Comparison of ENCODE assay signal across 9 cellular contexts in the genomic region with DNA sequence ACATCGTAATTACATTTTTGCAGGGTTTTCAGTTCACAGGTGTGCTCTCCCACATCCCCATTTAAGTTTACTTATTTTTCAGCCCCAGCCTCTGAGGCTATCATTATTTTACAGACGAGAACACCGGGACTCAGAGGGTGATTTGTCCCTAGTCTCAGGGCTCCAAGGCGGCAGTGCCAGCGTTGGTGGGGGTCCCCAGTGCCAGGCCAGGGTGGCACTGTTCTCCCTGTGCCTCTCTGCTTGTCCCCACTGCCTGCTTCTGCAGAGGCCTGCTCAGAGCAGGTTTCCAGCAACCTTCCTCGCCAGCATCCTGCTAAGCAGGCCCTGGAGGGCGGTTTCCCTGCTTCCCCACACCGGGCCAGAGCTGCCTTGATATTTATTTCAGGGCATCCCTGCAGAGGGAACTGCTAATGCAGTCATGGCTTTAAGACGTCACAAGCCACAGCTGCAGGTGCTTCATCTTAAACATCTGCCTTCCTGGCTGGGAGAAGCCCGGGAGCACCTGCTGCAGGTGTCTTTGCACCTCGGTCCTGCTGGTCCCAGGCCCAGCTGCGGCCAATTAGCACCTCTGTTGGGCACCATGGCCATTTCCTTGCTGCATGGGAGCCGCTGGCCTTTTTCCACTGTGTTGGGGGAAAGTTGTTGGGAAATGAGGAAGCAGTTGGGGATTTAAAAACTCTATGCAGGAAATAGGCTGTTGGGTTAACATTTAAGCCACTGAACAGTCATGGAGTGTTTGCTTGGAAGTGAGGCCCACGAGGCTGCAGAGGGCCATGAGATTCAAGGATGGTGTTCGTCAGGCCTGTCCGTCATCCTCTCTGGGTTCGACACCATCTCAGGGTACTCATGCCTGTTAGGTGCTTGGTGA. TPM values are rescaled to one million over a fixed set of nuclear protein-coding genes. Genes with fewer than 3 reads are reported as not detected.
DNase-seq lines count a peak whose midpoint lies in the region; ATAC-seq, FAIRE-seq and TF ChIP-seq lines count a peak whose summit lies in the region.
"Had no signal": no experiment of that assay in that cellular context is flagged by ENCODE, and none has a peak within 500 bp of the region (broad histone marks: within the 10 kb centered on the region; RNA-seq: fewer than 3 reads in every experiment).

No MANE protein-coding gene starts in this region.

- H3K4me2 ChIP-seq in GM12878 (ENCODE audit: control insufficient read depth, insufficient read depth) = no peak overlapping the region
- no peak overlapping the region for H3K4me2 ChIP-seq in neural progenitor cell

- peak; percentile 27 for DNase-seq in NCI-H2107 treated with DMSO at 0.1 percent for 48 hours (lab: John Stamatoyannopoulos, UW; ENCODE audit: unreplicated experiment)
- DNase-seq in NCI-H2107 (lab: John Stamatoyannopoulos, UW) = no peak
- peak; percentile 92 for DNase-seq in NCI-H146 (lab: John Stamatoyannopoulos, UW)
- no peak for DNase-seq in GM12878 (ENCODE audit: low read depth, low spot score)
- DNase-seq in neural progenitor cell (ENCODE audit: low spot score) = no peak
- DNase-seq in effector memory CD4-positive, alpha-beta T cell = no peak
- DNase-seq in activated effector memory CD4-positive, alpha-beta T cell treated with Interleukin-2 at 50 U/mL for 16 hours = no peak
- no peak for DNase-seq in GOT3 (lab: John Stamatoyannopoulos, UW)
- DNase-seq: stimulated activated CD4-positive, alpha-beta T cell treated with anti-CD3 and anti-CD28 coated beads, Interleukin-12 subunit alpha, Interleukin-12 subunit beta, amount 100 ng/mL, for 4 hours had no signal

- peaks cover 9% of the 10 kb centered on the region for H3K9me3 Mint-ChIP-seq in neural progenitor cell

- no TSS peak for BruUV-seq in GM12878 (replicated peaks; lab: Mats Ljungman, UMichigan)

- RAD21 ChIA-PET in GM12878 (lab: Charles Lee; ENCODE audit: unreplicated experiment) = no interaction called here

- no peak overlapping the region for H2AFZ ChIP-seq in GM12878 (ENCODE audit: control insufficient read depth, low read depth, low read length)
- H2AFZ ChIP-seq in neural progenitor cell (replicated peaks) = no peak overlapping the region

- H3K79me2 ChIP-seq in GM12878 (ENCODE audit: control insufficient read depth, insufficient read depth, low read length) = no peaks in the 10 kb centered on the region
- no peaks in the 10 kb centered on the region for H3K79me2 ChIP-seq in neural progenitor cell (ENCODE audit: low read depth)

- TF ChIP-seq POLR2A in GM12878 (IDR thresholded peaks at IDR 0.05; ENCODE audit: low read depth, low read length) = no peak

- ATAC-seq in GM12878 = no peak

- no peak for TF ChIP-seq RAD21 in GM12878 (IDR thresholded peaks at IDR 0.05; ENCODE audit: insufficient read depth, low read depth, low read length)

- H3K27me3 Mint-ChIP-seq in neural progenitor cell (ENCODE audit: insufficient read depth, low read depth) = peaks cover 4% of the 10 kb centered on the region

- H3K36me3 ChIP-seq in GM12878 (ENCODE audit: control insufficient read depth in 2 of 2, insufficient read depth in 2 of 2, low read length in 1 of 2) = no peaks in the 10 kb centered on the region
- H3K36me3 ChIP-seq in neural progenitor cell = no peaks in the 10 kb centered on the region
- no peaks in the 10 kb centered on the region for H3K36me3 ChIP-seq in effector memory CD4-positive, alpha-beta T cell (ENCODE audit: control insufficient read depth, insufficient read depth, low read length)

- intact Hi-C loops in GM12878 (cut with micrococcal nuclease; ENCODE audit: unreplicated experiment) = no loop called here

- H3K9ac ChIP-seq in GM12878 (ENCODE audit: control insufficient read depth, insufficient read depth, low read length) (no peak overlapping the region), neural progenitor cell (no peak overlapping the region)

- peaks cover 9% of the 10 kb centered on the region for H3K36me3 Mint-ChIP-seq in neural progenitor cell

- H3K4me1 ChIP-seq in GM12878 (ENCODE audit: control insufficient read depth, insufficient read depth, low read length) (peaks cover 9% of the 10 kb centered on the region), neural progenitor cell (peaks cover 15% of the 10 kb centered on the region)
- H3K4me1 ChIP-seq in effector memory CD4-positive, alpha-beta T cell (ENCODE audit: control insufficient read depth, insufficient read depth, low read length, poor library complexity, severe bottlenecking) = peaks cover 17% of the 10 kb centered on the region

- CTCF ChIA-PET in GM12878 (lab: Yijun Ruan, JAX) = interaction anchor here (0.6 kb wide), 1 partner anchor 448 kb away, joined by 3 read pairs; no protein-coding TSS in a partner anchor

- FAIRE-seq in GM12878 (lab: Jason Lieb, UNC) = no peak

- H3F3A ChIP-seq in neural progenitor cell (ENCODE audit: low read depth) = no peaks in the 10 kb centered on the region

- TF ChIP-seq EP300 in GM12878 (IDR thresholded peaks at IDR 0.05; ENCODE audit: borderline replicate concordance in 1 of 2, control insufficient read depth in 1 of 2, low read depth in 2 of 2, low read length in 2 of 2) = no peak

- no peaks in the 10 kb centered on the region; the same call in 2 of the 3 replicates for H3K9me3 ChIP-seq in GM12878 (replicated peaks; ENCODE audit: control insufficient read depth, insufficient read depth, low read length)
- no peaks in the 10 kb centered on the region for H3K9me3 ChIP-seq in neural progenitor cell (ENCODE audit: low read depth)
- H3K9me3 ChIP-seq in effector memory CD4-positive, alpha-beta T cell (ENCODE audit: control insufficient read depth, low read length) = no peaks in the 10 kb centered on the region

- H3K4me3 ChIP-seq in GM12878 (no peak overlapping the region), neural progenitor cell (no peak overlapping the region)
- H3K4me3 ChIP-seq in effector memory CD4-positive, alpha-beta T cell (ENCODE audit: insufficient read depth, low read depth, low read length, poor library complexity, severe bottlenecking) = no peak overlapping the region

- no peaks in the 10 kb centered on the region for H4K20me1 ChIP-seq in GM12878 (ENCODE audit: control insufficient read depth, insufficient read depth)
- no peaks in the 10 kb centered on the region for H4K20me1 ChIP-seq in neural progenitor cell (ENCODE audit: low read depth)

- TF ChIP-seq CTCF in GM12878 (IDR thresholded peaks at IDR 0.05 in 2 of 3, conservative IDR thresholded peaks at IDR 0.05 in 1 of 3; ENCODE audit: control insufficient read depth in 2 of 3, extremely low read depth in 1 of 3, insufficient read depth in 1 of 3, low read depth in 3 of 3, low read length in 3 of 3) = no peak
- TF ChIP-seq CTCF in neural progenitor cell (IDR thresholded peaks at IDR 0.05) = no peak

- 51% methylated on average over 17 of the region's 17 CpGs for WGBS in GM12878 (ENCODE audit: insufficient coverage, insufficient replicate concordance, low lambda C conversion rate, missing lambda C conversion rate)

- H3K27ac ChIP-seq in GM12878 (ENCODE audit: control insufficient read depth, insufficient read depth) = no peak overlapping the region
- no peak overlapping the region for H3K27ac ChIP-seq in neural progenitor cell
- no peak overlapping the region for H3K27ac ChIP-seq in effector memory CD4-positive, alpha-beta T cell (ENCODE audit: insufficient read depth, low read length, poor library complexity, severe bottlenecking)

- H3K4me1 Mint-ChIP-seq in neural progenitor cell = peaks cover 48% of the 10 kb centered on the region

- in situ Hi-C loops in GM12878 (cut with MboI) = no loop called here

- no peak overlapping the region for H3K4me3 Mint-ChIP-seq in neural progenitor cell

- POLR2A ChIA-PET in GM12878 (lab: Charles Lee) = interaction anchor here (0.7 kb wide), 3 partner anchors 24 to 197 kb away, joined by 3 to 7 read pairs (median 4); no protein-coding TSS in a partner anchor

- no peaks in the 10 kb centered on the region for H3K27me3 ChIP-seq in GM12878 (replicated peaks in 1 of 2; ENCODE audit: control insufficient read depth in 2 of 2, insufficient read depth in 2 of 2, low read length in 1 of 2)
- H3K27me3 ChIP-seq in neural progenitor cell = no peaks in the 10 kb centered on the region
- H3K27me3 ChIP-seq in effector memory CD4-positive, alpha-beta T cell (replicated peaks; ENCODE audit: control insufficient read depth, insufficient read depth, low read length, poor library complexity, severe bottlenecking) = no peaks in the 10 kb centered on the region

- SMC1A ChIA-PET in GM12878 (lab: Charles Lee; ENCODE audit: uncharacterized antibody, unreplicated experiment) = no interaction called here

- peak overlapping the region; percentile 50 for H3K27ac Mint-ChIP-seq in neural progenitor cell

TF ChIP-seq in GM12878, 131 proteins besides CTCF, POLR2A, EP300 and RAD21 (continues in another document):
- TF ChIP-seq BRCA1 (IDR thresholded peaks at IDR 0.05; ENCODE audit: low read depth, low read length) (no peak), STAT1 (conservative IDR thresholded peaks at IDR 0.05) (no peak), CEBPB (IDR thresholded peaks at IDR 0.05; ENCODE audit: borderline replicate concordance in 1 of 2, low read depth in 2 of 2, low read length in 2 of 2) (no peak)

RNA-seq across cellular contexts. Expression of a gene that starts 22.8 kb away (rescaled TPM):
- total RNA-seq in GM12878 (2013; cell fraction: nucleolus; rRNA removed) = 12.7 and 16.1 TPM in 2 replicates
- total RNA-seq in GM12878 (2014; rRNA removed) = 7.4 and 8.1 TPM in 2 replicates
- total RNA-seq in GM12878 (2014; rRNA removed; fragmentation: Illumina TruSeq; extraction: Trizol) = 2.1 and 3.0 TPM in 2 replicates
- total RNA-seq in GM12878 (2021) = 10.0 and 10.8 TPM in 2 replicates
- polyA plus RNA-seq in GM12878 (2011; ENCODE audit: low read depth) = 3.1 TPM
- polyA plus RNA-seq in GM12878 (2011; rRNA removed) = 6.8 and 12.8 TPM in 2 replicates
- polyA plus RNA-seq in GM12878 (2011; cell fraction: cytosol; rRNA removed) = 19.1 and 22.8 TPM in 2 replicates
- polyA plus RNA-seq in GM12878 (2011; cell fraction: nucleus; rRNA removed) = 26.8 and 28.8 TPM in 2 replicates
- 8.6 and 12.5 TPM in 2 replicates for polyA plus RNA-seq in GM12878 (2012)
- 0.62 and 3.1 TPM in 2 replicates for polyA plus RNA-seq in GM12878 (2014; fragmentation: Illumina TruSeq; extraction: Trizol)
- 1 to 10 TPM in 1 of 2 experiments, under 1 TPM in 1; 0.40 to 1.3 TPM for polyA plus RNA-seq in GM12878 (2014; fragmentation: Nextera tagmentation; extraction: Ambion mirVana)
- 8.7 and 9.4 TPM in 2 replicates for polyA plus RNA-seq in GM12878 (2014; rRNA removed)
- 1 to 10 TPM; 7.8 to 8.6 TPM for polyA plus RNA-seq in GM12878 (2016; fragmentation: Nextera tagmentation; extraction: Ambion mirVana)
- 8.8 and 9.0 TPM in 2 replicates for polyA minus RNA-seq in GM12878 (2011; rRNA and poly(A)+ RNA removed)
- 6.9 and 8.6 TPM in 2 replicates for polyA minus RNA-seq in GM12878 (2011; cell fraction: cytosol; rRNA and poly(A)+ RNA removed)
- 6.5 and 10.8 TPM in 2 replicates for polyA minus RNA-seq in GM12878 (2011; cell fraction: nucleus; rRNA and poly(A)+ RNA removed)
- total RNA-seq in neural progenitor cell (ENCODE audit: low replicate concordance) = 3.7 and 8.0 TPM in 2 replicates

Comparison
In these comparisons a context has a peak if more than half of its experiments do, and no peak if none do; other contexts are left out.
1. DNase-seq: peak in NCI-H2107 treated with DMSO at 0.1 percent for 48 hours (single experiment) and NCI-H146 (single experiment); none in NCI-H2107 (single experiment), GM12878 (single experiment), neural progenitor cell (single experiment), effector memory CD4-positive, alpha-beta T cell (0 of 3), activated effector memory CD4-positive, alpha-beta T cell treated with Interleukin-2 at 50 U/mL for 16 hours (single experiment) and GOT3 (single experiment).